12 cellular contexts compared by ENCODE assay signal in the genomic region with DNA sequence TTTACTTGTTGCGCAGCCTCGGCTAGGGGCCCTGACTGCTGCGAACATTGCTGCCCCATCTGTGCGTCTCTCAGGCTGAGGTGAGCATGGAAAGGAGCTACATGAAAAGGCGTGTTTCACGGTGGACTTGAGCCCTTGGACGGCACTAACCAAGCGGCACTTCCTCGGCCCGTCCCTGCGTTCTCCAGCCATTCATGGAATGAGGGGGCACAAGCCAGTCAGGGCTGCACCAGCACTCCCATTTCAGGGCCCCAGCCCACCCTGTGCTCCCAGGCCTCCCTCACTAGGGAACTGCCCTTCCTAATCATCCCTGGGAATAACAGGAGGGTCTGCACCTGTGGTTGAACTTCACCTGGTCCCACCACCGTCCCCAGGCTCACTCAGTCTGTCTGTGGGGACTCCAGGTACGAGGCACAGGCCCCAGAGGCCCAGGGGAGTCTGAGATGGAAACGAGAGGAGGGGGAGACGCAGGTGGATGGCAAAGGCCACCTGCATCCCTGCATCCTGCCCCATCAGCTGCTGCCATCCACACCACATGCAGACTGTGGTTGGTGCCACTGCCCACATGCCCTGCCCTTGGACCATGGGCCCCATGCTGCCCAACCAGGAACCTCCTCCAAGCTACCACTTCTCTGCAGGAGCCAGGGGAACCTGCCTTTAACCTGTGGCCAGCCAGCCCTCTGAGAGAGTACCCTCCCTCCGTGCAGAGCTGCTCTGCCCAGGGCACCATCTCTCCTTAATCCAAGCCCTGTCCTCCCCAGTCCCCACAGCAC.
"Had no signal": no experiment of that assay in that cellular context is flagged by ENCODE, and none has a peak within 500 bp of the region (broad histone marks: within the 10 kb centered on the region; RNA-seq: fewer than 3 reads in every experiment).

No MANE protein-coding gene starts in this region.

- H3K4me3 Mint-ChIP-seq: activated CD4-positive, alpha-beta T cell treated with anti-CD3 and anti-CD28 coated beads for 36 hours; activated naive CD4-positive, alpha-beta T cell treated with anti-CD3 and anti-CD28 coated beads, Interleukin-2, amount 10 ng/mL, durations not matched to agents 7 days and 5 days; activated T-cell treated with anti-CD3 and anti-CD28 coated beads, Interleukin-2, amount 50 U/mL, for 4 hours; neural progenitor cell had no signal

- DNase-seq: activated CD4-positive, alpha-beta T cell treated with anti-CD3 and anti-CD28 coated beads for 36 hours; activated naive CD4-positive, alpha-beta T cell treated with anti-CD3 and anti-CD28 coated beads, Interleukin-2, amount 10 ng/mL, durations not matched to agents 7 days and 5 days; activated T-cell treated with anti-CD3 and anti-CD28 coated beads, Interleukin-2, amount 50 U/mL, for 4 hours; cortex of kidney; effector memory CD4-positive, alpha-beta T cell; left ventricle myocardium superior; stimulated activated naive CD4-positive, alpha-beta T cell; SW 1271; T1000; upper lobe of right lung had no signal

- H3K4me1 Mint-ChIP-seq: activated naive CD4-positive, alpha-beta T cell treated with anti-CD3 and anti-CD28 coated beads, Interleukin-2, amount 10 ng/mL, durations not matched to agents 7 days and 5 days had no signal

- ATAC-seq: activated T-cell treated with anti-CD3 and anti-CD28 coated beads, Interleukin-2, amount 50 U/mL, for 4 hours; gastroesophageal sphincter; left ventricle myocardium superior had no signal

- H3K27me3 Mint-ChIP-seq: activated CD4-positive, alpha-beta T cell treated with anti-CD3 and anti-CD28 coated beads for 36 hours; activated naive CD4-positive, alpha-beta T cell treated with anti-CD3 and anti-CD28 coated beads, Interleukin-2, amount 10 ng/mL, durations not matched to agents 7 days and 5 days had no signal

- H3K27ac Mint-ChIP-seq: activated CD4-positive, alpha-beta T cell treated with anti-CD3 and anti-CD28 coated beads for 36 hours; activated naive CD4-positive, alpha-beta T cell treated with anti-CD3 and anti-CD28 coated beads, Interleukin-2, amount 10 ng/mL, durations not matched to agents 7 days and 5 days; neural progenitor cell had no signal
